ENCODE assay signal across 8 cellular contexts in the genomic region with DNA sequence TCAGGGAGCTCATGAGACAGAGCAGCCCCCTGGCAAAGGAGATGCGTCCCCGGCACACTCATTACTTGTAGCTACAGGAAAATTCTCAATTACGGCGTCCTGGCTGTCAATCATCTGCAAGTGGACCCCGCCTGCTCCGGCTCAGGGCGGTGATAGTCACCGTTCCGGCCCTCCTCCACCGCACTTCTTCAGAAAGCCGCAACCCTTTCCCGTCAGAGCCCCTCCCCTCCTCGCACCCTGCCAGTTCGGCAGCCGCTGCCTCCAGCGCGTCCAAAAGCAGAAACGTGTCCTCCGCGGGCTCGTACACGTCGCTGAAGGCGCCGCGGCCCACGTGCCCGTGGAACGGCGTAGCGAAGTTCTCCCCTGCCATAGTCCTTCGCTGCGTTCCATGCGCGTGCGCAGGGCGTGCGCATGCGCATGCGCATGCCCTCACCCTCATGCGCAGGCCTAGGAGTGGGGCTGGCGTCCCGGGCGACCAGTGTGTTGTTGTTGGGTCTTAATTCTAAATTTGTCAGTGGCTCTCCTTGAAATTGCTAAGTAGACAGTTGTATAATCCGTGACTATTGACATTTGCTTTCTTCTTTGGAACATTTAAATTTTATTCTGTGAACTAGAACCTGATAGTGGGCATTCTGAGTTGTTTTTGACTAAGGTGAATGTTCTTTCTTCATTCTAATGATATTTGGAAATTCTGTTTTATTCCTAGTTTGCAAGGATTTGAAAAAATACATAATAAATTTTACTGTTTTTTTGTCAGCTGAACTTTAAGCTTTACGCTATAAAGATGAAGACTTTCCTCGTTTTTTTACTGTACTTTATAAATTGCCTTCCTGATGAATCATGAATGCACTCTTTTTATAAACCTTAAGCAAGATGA.
DNase-seq lines count a peak whose midpoint lies in the region; ATAC-seq lines count a peak whose summit lies in the region.

No MANE protein-coding gene starts in this region.

- H3K27me3 Mint-ChIP-seq in IgD-negative memory B cell, result peaks cover 6% of the 10 kb centered on the region

- H3K27me3 ChIP-seq in esophagus (ENCODE audit: control insufficient read depth in 1 of 2, insufficient read depth in 2 of 2, low read length in 2 of 2), result no peaks in the 10 kb centered on the region
- H3K27me3 ChIP-seq in mucosa of stomach (ENCODE audit: control insufficient read depth, insufficient read depth, low read length), result no peaks in the 10 kb centered on the region

- H3K9me3 Mint-ChIP-seq in IgD-negative memory B cell, result peaks cover 0 to 2% (median 0%) of the 10 kb centered on the region in 3 donors

- H3K9ac ChIP-seq in mucosa of stomach (ENCODE audit: low read length), result peak overlapping the region; percentile 83

- DNase-seq in DMS114 treated with DMSO at 0.1 percent for 48 hours (lab: John Stamatoyannopoulos, UW; ENCODE audit: unreplicated experiment) (peak; percentile 81), OCI-M1 (lab: John Stamatoyannopoulos, UW) (peak; percentile 97), activated T-cell treated with anti-CD3 and anti-CD28 coated beads for 48 hours (ENCODE audit: low read depth) (peak; percentile 91)
- DNase-seq in stimulated activated CD8-positive, alpha-beta memory T cell treated with anti-CD3 and anti-CD28 coated beads, Interleukin-4, amount 100 ng/mL, for 48 hours, result peak; percentile 92

- 4 to 5% methylated on average over 47 of the region's 47 CpGs for WGBS in esophagus, 2 donors

- H3K36me3 ChIP-seq in esophagus (ENCODE audit: control insufficient read depth in 2 of 2, insufficient read depth in 2 of 2, low read length in 1 of 2) (no peaks in the 10 kb centered on the region), mucosa of stomach (ENCODE audit: control insufficient read depth, insufficient read depth, low read length) (no peaks in the 10 kb centered on the region)

- peak overlapping the region; percentile 93 to 98 (median 97) for H3K27ac Mint-ChIP-seq in IgD-negative memory B cell

- H3K4me3 ChIP-seq in esophagus (ENCODE audit: low read depth in 1 of 2, low read length in 2 of 2) (peak overlapping the region; percentile 62 to 75), mucosa of stomach (ENCODE audit: low read length) (peak overlapping the region; percentile 75)

- peaks cover 14 to 16% (median 15%) of the 10 kb centered on the region in 3 donors for H3K4me1 Mint-ChIP-seq in IgD-negative memory B cell

- peak overlapping the region; percentile 86 to 98 (median 96) for H3K4me3 Mint-ChIP-seq in IgD-negative memory B cell

- peak overlapping the region; percentile 92 to 98 for H3K27ac ChIP-seq in esophagus (ENCODE audit: low read depth in 2 of 2, low read length in 1 of 2)

- H3K9me3 ChIP-seq in esophagus (ENCODE audit: control insufficient read depth in 2 of 2, insufficient read depth in 1 of 2, low read depth in 1 of 2, low read length in 1 of 2) (no peaks in the 10 kb centered on the region), mucosa of stomach (ENCODE audit: control insufficient read depth, low read length) (no peaks in the 10 kb centered on the region)

- peak; percentile 94 for ATAC-seq in GM21576 (IDR thresholded peaks at IDR 0.05; ENCODE audit: unreplicated experiment)

- H3K36me3 Mint-ChIP-seq in IgD-negative memory B cell, result peaks cover 6% of the 10 kb centered on the region

- H3K4me1 ChIP-seq in esophagus (ENCODE audit: control insufficient read depth in 2 of 2, insufficient read depth in 2 of 2, low read length in 1 of 2), result no peaks in the 10 kb centered on the region
- H3K4me1 ChIP-seq in mucosa of stomach (ENCODE audit: control insufficient read depth, insufficient read depth, low read length), result peaks cover 12% of the 10 kb centered on the region

Comparison
In these comparisons a context has a peak if more than half of its experiments do, and no peak if none do; other contexts are left out.
1. Peak in every context shown above with its lines: DNase-seq, ATAC-seq, H3K4me3 ChIP-seq and H3K27ac ChIP-seq.